In genomic region chr4:20106926-20107325, GRCh38 we compare ENCODE assay signal across 29 cellular contexts.
"Had no signal": no experiment of that assay in that cellular context is flagged by ENCODE, and none has a peak within 500 bp of the region (broad histone marks: within the 10 kb centered on the region; RNA-seq: fewer than 3 reads in every experiment).

No MANE protein-coding gene starts in this region.

- H3K27ac ChIP-seq: left lung, lower lobe of right lung, pancreas, prostate gland, skin epidermis, stomach, testis, thyroid gland, transverse colon, upper lobe of left lung had no signal

- H3K9me3 ChIP-seq: lower lobe of right lung, pancreas, prostate gland, stomach, testis, thyroid gland, transverse colon, upper lobe of left lung had no signal

- H3K4me1 ChIP-seq: left lung, lower lobe of right lung, pancreas, prostate gland, stomach, testis, thyroid gland, transverse colon, upper lobe of left lung had no signal

- H3K4me3 ChIP-seq: left lung, lower lobe of right lung, pancreas, prostate gland, skin epidermis, stomach, testis, thyroid gland, transverse colon, upper lobe of left lung had no signal

- H3K36me3 ChIP-seq: left lung, lower lobe of right lung, pancreas, prostate gland, stomach, thyroid gland, transverse colon, upper lobe of left lung had no signal

- FAIRE-seq: islet of Langerhans, kidney, pancreas had no signal

- DNase-seq: hypothalamus; immature natural killer cell; kidney; left colon; left lung; lower lobe of right lung; mammary epithelial cell; mesenchymal stem cell; naive thymus-derived CD8-positive, alpha-beta T cell; nucleus accumbens; pancreas; posterior cingulate gyrus; retina; right cardiac atrium; stimulated activated CD4-positive, alpha-beta T cell treated with anti-CD3 and anti-CD28 coated beads, Interleukin-12 subunit alpha, Interleukin-12 subunit beta, amount 100 ng/mL, for 4 hours; stimulated activated CD4-positive, alpha-beta T cell treated with anti-CD3 and anti-CD28 coated beads, Interleukin-15, amount 100 ng/mL, for 24 hours; stimulated activated CD4-positive, alpha-beta T cell treated with anti-CD3 and anti-CD28 coated beads, Interleukin-2, amount 100 ng/mL, for 24 hours; stimulated activated CD4-positive, alpha-beta T cell treated with anti-CD3 and anti-CD28 coated beads, Interleukin-4, amount 100 ng/mL, for 1 hour; stimulated activated naive B cell treated with anti-CD40 and anti-IgM and Interleukin-4, amounts not matched to agents 10 μg/mL and 1 μg/mL and 100 μg/mL, for 72 hours; stimulated activated naive CD8-positive, alpha-beta T cell treated with anti-CD3 and anti-CD28 coated beads, Interleukin-15, Interleukin-2, amounts not matched to agents 100 U/mL and 50 U/mL, for 24 hours; stomach; testis; thyroid gland; transverse colon; upper lobe of left lung had no signal

- H3K27me3 ChIP-seq: left lung, pancreas, stomach, testis, thyroid gland, transverse colon, upper lobe of left lung had no signal

- ATAC-seq: left colon; left lung; lower lobe of right lung; naive thymus-derived CD8-positive, alpha-beta T cell; pancreas; right cardiac atrium; sciatic nerve; stimulated activated naive B cell treated with anti-CD40 and anti-IgM and Interleukin-4, amounts not matched to agents 10 μg/mL and 1 μg/mL and 100 μg/mL, for 72 hours; stimulated activated naive CD8-positive, alpha-beta T cell treated with anti-CD3 and anti-CD28 coated beads, Interleukin-15, Interleukin-2, amounts not matched to agents 100 U/mL and 50 U/mL, for 24 hours had no signal
